Comparison of ENCODE assay signal across 18 cellular contexts in the genomic region with DNA sequence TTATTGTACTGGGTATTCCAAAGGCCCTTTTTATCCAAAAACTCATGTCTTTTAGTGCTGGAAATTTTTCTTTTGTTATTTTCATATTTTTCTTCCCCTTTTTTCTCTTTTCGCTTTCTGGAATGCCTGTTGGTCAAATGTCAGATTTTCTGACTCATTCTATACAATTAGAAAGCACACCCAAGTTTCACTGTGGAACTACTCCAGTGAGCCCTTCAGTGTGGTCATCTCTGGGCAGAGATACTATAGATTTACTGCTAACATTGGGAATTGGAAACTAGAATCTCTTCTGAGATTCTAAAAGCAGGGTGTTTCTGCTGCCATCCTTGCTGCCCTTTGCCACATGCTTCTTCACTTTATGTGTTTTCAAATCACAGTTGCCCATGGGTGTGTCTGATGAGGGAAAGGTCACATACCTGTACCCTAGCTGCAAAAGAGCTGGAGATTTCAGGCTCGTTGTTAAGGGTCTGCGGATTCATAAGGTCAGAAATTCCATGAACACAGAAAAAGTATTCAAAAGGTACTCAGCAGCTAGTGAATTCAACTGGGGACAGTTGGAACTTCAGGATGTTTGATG. TPM values are rescaled to one million over a fixed set of nuclear protein-coding genes. Genes with fewer than 3 reads are reported as not detected.
DNase-seq lines count a peak whose midpoint lies in the region; ATAC-seq, FAIRE-seq and TF ChIP-seq lines count a peak whose summit lies in the region.
"Had no signal": no experiment of that assay in that cellular context is flagged by ENCODE, and none has a peak within 500 bp of the region (broad histone marks: within the 10 kb centered on the region; RNA-seq: fewer than 3 reads in every experiment).

No MANE protein-coding gene starts in this region.

- H3K4me3 ChIP-seq in A549: no peak overlapping the region
- no peak overlapping the region for H3K4me3 ChIP-seq in HCT116 (replicated peaks in 1 of 2; ENCODE audit: low read depth in 1 of 2, low read length in 2 of 2)
- no peak overlapping the region for H3K4me3 ChIP-seq in PC-9

- peaks cover 6% of the 10 kb centered on the region for H3K27me3 Mint-ChIP-seq in activated naive CD4-positive, alpha-beta T cell treated with anti-CD3 and anti-CD28 coated beads, Interleukin-2, amount 10 ng/mL, durations not matched to agents 7 days and 5 days

- H3K36me3 Mint-ChIP-seq in activated naive CD4-positive, alpha-beta T cell treated with anti-CD3 and anti-CD28 coated beads, Interleukin-2, amount 10 ng/mL, durations not matched to agents 7 days and 5 days: no peaks in the 10 kb centered on the region

- H3K27me3 ChIP-seq in HCT116 (ENCODE audit: insufficient read depth, low read length) (no peaks in the 10 kb centered on the region), PC-9 (ENCODE audit: insufficient read depth, low read depth) (no peaks in the 10 kb centered on the region)

- TF ChIP-seq CTCF in A549 (IDR thresholded peaks at IDR 0.05) (no peak), HCT116 (IDR thresholded peaks at IDR 0.05 in 2 of 3, conservative IDR thresholded peaks at IDR 0.05 in 1 of 3; ENCODE audit: borderline replicate concordance in 1 of 3, insufficient read depth in 1 of 3, low read depth in 2 of 3, low read length in 2 of 3) (no peak), PC-9 (conservative IDR thresholded peaks at IDR 0.05) (no peak)

- H3K4me2 ChIP-seq in A549 (peak overlapping the region; percentile 25; the same call in 1 of the 3 replicates), HCT116 (ENCODE audit: low read length) (peak overlapping the region; percentile 20; the same call in 1 of the 2 replicates), PC-9 (0 out of 2 replicates have a peak overlapping the region, but pooled peaks have one; percentile 16)

- ATAC-seq in A549 (no peak), HCT116 (no peak)
- ATAC-seq: Panc1, Right ventricle myocardium inferior had no signal

- TF ChIP-seq EP300 in A549 (IDR thresholded peaks at IDR 0.05): no peak

- no peak for DNase-seq in A549 (ENCODE audit: low read depth in 1 of 2, low spot score in 1 of 2)
- no peak for DNase-seq in HCT116 (ENCODE audit: low read depth, low spot score)
- DNase-seq in PC-9: no peak
- DNase-seq in epithelial cell of prostate (ENCODE audit: low read depth, low spot score): no peak
- DNase-seq in activated naive CD4-positive, alpha-beta T cell treated with anti-CD3 and anti-CD28 coated beads, Interleukin-2, amount 10 ng/mL, durations not matched to agents 7 days and 5 days: no peak
- no peak for DNase-seq in glomerular visceral epithelial cell (ENCODE audit: extremely low spot score)
- no peak for DNase-seq in NCI-H146 (lab: John Stamatoyannopoulos, UW)
- DNase-seq in NCI-H774 (lab: John Stamatoyannopoulos, UW): no peak
- DNase-seq: 8988T, C1 segment of cervical spinal cord, COR-L47, GOT3, HFFc6, Kasumi-1, NCI-H226, NCI-H526 had no signal

- H3K9me3 ChIP-seq in A549 (no peaks in the 10 kb centered on the region), HCT116 (ENCODE audit: control insufficient read depth in 1 of 2, insufficient read depth in 1 of 2, low read depth in 1 of 2, low read length in 2 of 2) (no peaks in the 10 kb centered on the region), PC-9 (ENCODE audit: insufficient read depth, low read depth) (no peaks in the 10 kb centered on the region)

- no peak overlapping the region for H3K27ac Mint-ChIP-seq in activated naive CD4-positive, alpha-beta T cell treated with anti-CD3 and anti-CD28 coated beads, Interleukin-2, amount 10 ng/mL, durations not matched to agents 7 days and 5 days
- H3K27ac Mint-ChIP-seq: HFFc6 had no signal

- RAD21 ChIA-PET in HCT116 (lab: Charles Lee; ENCODE audit: low non-redundant PET in 1 of 2, low total read pairs in 2 of 2, uncharacterized antibody in 2 of 2, unreplicated experiment in 2 of 2): no interaction called here

- H3F3A ChIP-seq in PC-9 (ENCODE audit: insufficient read depth, low read depth): peaks cover 16% of the 10 kb centered on the region; the same call in 1 of the 2 replicates

- intact Hi-C loops in HCT116 (cut with micrococcal nuclease): no loop called here
- intact Hi-C loops in PC-9 (cut with micrococcal nuclease; ENCODE audit: unreplicated experiment): no loop called here

- H3K4me1 Mint-ChIP-seq in activated naive CD4-positive, alpha-beta T cell treated with anti-CD3 and anti-CD28 coated beads, Interleukin-2, amount 10 ng/mL, durations not matched to agents 7 days and 5 days: peaks cover 21% of the 10 kb centered on the region

- no peaks in the 10 kb centered on the region for H3K9me2 ChIP-seq in HCT116 (ENCODE audit: insufficient read depth)
- peaks cover 4% of the 10 kb centered on the region for H3K9me2 ChIP-seq in PC-9 (ENCODE audit: insufficient read depth)

- no peak overlapping the region for H3K9ac ChIP-seq in HCT116 (ENCODE audit: low read length)

- no peak for FAIRE-seq in A549 (lab: Jason Lieb, UNC)

- H3K4me1 ChIP-seq in A549 (peaks cover 23% of the 10 kb centered on the region), HCT116 (ENCODE audit: control insufficient read depth in 1 of 2, insufficient read depth in 2 of 2, low read length in 2 of 2) (peaks cover 4 to 16% of the 10 kb centered on the region in 2 experiments; a peak in 3 of 4 replicates), PC-9 (replicated peaks; ENCODE audit: insufficient read depth) (peaks cover 25% of the 10 kb centered on the region)

- peaks cover 7% of the 10 kb centered on the region; the same call in 1 of the 2 replicates for H3K79me2 ChIP-seq in HCT116 (ENCODE audit: insufficient read depth, low read length)
- H3K79me2 ChIP-seq in PC-9 (ENCODE audit: low read depth): peaks cover 11% of the 10 kb centered on the region

- H3K36me3 ChIP-seq in HCT116 (ENCODE audit: control insufficient read depth in 1 of 2, insufficient read depth in 2 of 2, low read length in 2 of 2): no peaks in the 10 kb centered on the region
- no peaks in the 10 kb centered on the region for H3K36me3 ChIP-seq in PC-9 (ENCODE audit: low read depth)

- H3K4me3 Mint-ChIP-seq in activated naive CD4-positive, alpha-beta T cell treated with anti-CD3 and anti-CD28 coated beads, Interleukin-2, amount 10 ng/mL, durations not matched to agents 7 days and 5 days: no peak overlapping the region
- H3K4me3 Mint-ChIP-seq: HFFc6 had no signal

- BruUV-seq in HCT116 (replicated peaks; lab: Mats Ljungman, UMichigan) (no TSS peak), PC-9 (replicated peaks; lab: Mats Ljungman, UMichigan) (no TSS peak)

- no peaks in the 10 kb centered on the region for H3K9me3 Mint-ChIP-seq in activated naive CD4-positive, alpha-beta T cell treated with anti-CD3 and anti-CD28 coated beads, Interleukin-2, amount 10 ng/mL, durations not matched to agents 7 days and 5 days
- H3K9me3 Mint-ChIP-seq: HFFc6 had no signal

- TF ChIP-seq POLR2A in A549 (IDR thresholded peaks at IDR 0.05; ENCODE audit: low read length) (no peak), HCT116 (IDR thresholded peaks at IDR 0.05; ENCODE audit: borderline replicate concordance, extremely low read depth, insufficient read depth, insufficient read length) (no peak)

- CTCF ChIA-PET in A549 (lab: Yijun Ruan, JAX) (interaction anchor here (1.1 to 1.4 kb wide), 2 partner anchors 16 to 112 kb away, joined by 3 read pairs; no protein-coding TSS in a partner anchor), HCT116 (lab: Charles Lee) (no interaction called here), PC-9 (lab: Charles Lee) (no interaction called here)
- CTCF ChIA-PET in activated naive CD4-positive, alpha-beta T cell treated with anti-CD3 and anti-CD28 coated beads, Interleukin-2, amount 10 ng/mL, durations not matched to agents 7 days and 5 days (lab: Charles Lee): no interaction called here

- WGBS in A549 (ENCODE audit: missing lambda C conversion rate): 50% methylated on average over 3 of the region's 3 CpGs

- POLR2A ChIA-PET in A549 (lab: Yijun Ruan, JAX): no interaction called here
- POLR2A ChIA-PET in HCT116 (lab: Charles Lee): no interaction called here
- POLR2A ChIA-PET in PC-9 (lab: Charles Lee; ENCODE audit: unreplicated experiment): no interaction called here

- no peak overlapping the region for H3K27ac ChIP-seq in A549
- H3K27ac ChIP-seq in HCT116 (ENCODE audit: low read depth, low read length): no peak overlapping the region
- H3K27ac ChIP-seq in PC-9: no peak overlapping the region
- peak overlapping the region; percentile 99 for H3K27ac ChIP-seq in epithelial cell of prostate

- H2AFZ ChIP-seq in HCT116 (ENCODE audit: low read depth, low read length, poor library complexity, severe bottlenecking) (peak overlapping the region; percentile 19), PC-9 (no peak overlapping the region)

- no peaks in the 10 kb centered on the region for H4K20me1 ChIP-seq in HCT116 (ENCODE audit: insufficient read depth)
- H4K20me1 ChIP-seq in PC-9 (ENCODE audit: insufficient read depth): no peaks in the 10 kb centered on the region

- TF ChIP-seq RAD21 in A549 (conservative IDR thresholded peaks at IDR 0.05 in 1 of 2, IDR thresholded peaks at IDR 0.05 in 1 of 2) (no peak), HCT116 (IDR thresholded peaks at IDR 0.05; ENCODE audit: low read depth) (no peak)

TF ChIP-seq in A549, 52 proteins besides CTCF, POLR2A, EP300 and RAD21 (continues in another document):
- TF ChIP-seq NR3C1 (IDR thresholded peaks at IDR 0.05): no peak
- TF ChIP-seq PHF8 (IDR thresholded peaks at IDR 0.05; ENCODE audit: borderline replicate concordance, low read depth): no peak

TF ChIP-seq in HCT116, 20 proteins besides CTCF, POLR2A, EP300 and RAD21 (continues in another document):
- no peak for TF ChIP-seq FOSL1 (IDR thresholded peaks at IDR 0.05; ENCODE audit: low read depth)
- TF ChIP-seq JUND (IDR thresholded peaks at IDR 0.05): no peak
- no peak for TF ChIP-seq SIN3A (IDR thresholded peaks at IDR 0.05; ENCODE audit: low read depth)
- TF ChIP-seq CBX3 (IDR thresholded peaks at IDR 0.05; ENCODE audit: low read depth): no peak
- no peak for TF ChIP-seq CEBPB (IDR thresholded peaks at IDR 0.05; ENCODE audit: low read depth)

RNA-seq across cellular contexts. Expression of gene WASL, which starts 5.6 kb away (rescaled TPM):
- polyA plus RNA-seq in A549 (2011; rRNA removed) (18.5 and 21.2 TPM in 2 replicates), A549 (2017; fragmentation: RNase III; extraction: RNeasy Plus Mini Kit Qiagen cat#74134 plus additional on column Dnase treatment) (18.6 to 21.0 TPM (median 20.2 TPM) in 3 replicates)
- polyA plus RNA-seq in A549 (2012; cell fraction: cytosol; rRNA removed): 7.1 and 9.5 TPM in 2 replicates
- 5.2 and 5.6 TPM in 2 replicates for polyA plus RNA-seq in A549 (2012; cell fraction: nucleus; rRNA removed)
- polyA minus RNA-seq in A549 (2011; rRNA and poly(A)+ RNA removed): 6.2 and 7.5 TPM in 2 replicates
- total RNA-seq in HCT116 (2021; ENCODE audit: unreplicated experiment) (26.2 TPM), PC-9 (2021) (31.4 and 40.3 TPM in 2 replicates)
- polyA plus RNA-seq in HCT116 (2012): 9.8 and 10.9 TPM in 2 replicates
